In genomic region chr2:101533611-101534601, GRCh38 we compare ENCODE assay signal across 12 cellular contexts. TPM values are rescaled to one million over a fixed set of nuclear protein-coding genes. Genes with fewer than 3 reads are reported as not detected.
DNase-seq lines count a peak whose midpoint lies in the region; ATAC-seq, FAIRE-seq and TF ChIP-seq lines count a peak whose summit lies in the region.
"Had no signal": no experiment of that assay in that cellular context is flagged by ENCODE, and none has a peak within 500 bp of the region (broad histone marks: within the 10 kb centered on the region; RNA-seq: fewer than 3 reads in every experiment).

No MANE protein-coding gene starts in this region.

- H2AFZ ChIP-seq in neuron (ENCODE audit: low read depth, low read length), result peak overlapping the region; percentile 46

- H3K9me3 ChIP-seq in neuron (ENCODE audit: low read length), result no peaks in the 10 kb centered on the region
- no peaks in the 10 kb centered on the region for H3K9me3 ChIP-seq in CD8-positive, alpha-beta T cell (ENCODE audit: low read length)

- FAIRE-seq in frontal cortex (lab: Jason Lieb, UNC), result peak; percentile 89

- BruUV-seq in Calu3 (replicated peaks; lab: Mats Ljungman, UMichigan), result no TSS peak

- H3K27ac Mint-ChIP-seq in CD8-positive, alpha-beta T cell, result no peak overlapping the region
- H3K27ac Mint-ChIP-seq in Calu3 (ENCODE audit: unreplicated experiment), result no peak overlapping the region

- no peak overlapping the region for H3K4me3 Mint-ChIP-seq in CD8-positive, alpha-beta T cell
- no peak overlapping the region for H3K4me3 Mint-ChIP-seq in Calu3 (ENCODE audit: low read depth, unreplicated experiment)

- H3K36me3 Mint-ChIP-seq in CD8-positive, alpha-beta T cell, result no peaks in the 10 kb centered on the region
- H3K36me3 Mint-ChIP-seq in Calu3 (ENCODE audit: insufficient read depth, unreplicated experiment), result no peaks in the 10 kb centered on the region

- H3K27me3 Mint-ChIP-seq in CD8-positive, alpha-beta T cell (ENCODE audit: low read depth), result no peaks in the 10 kb centered on the region
- H3K27me3 Mint-ChIP-seq in Calu3 (ENCODE audit: unreplicated experiment), result no peaks in the 10 kb centered on the region

- CTCF ChIA-PET in CD8-positive, alpha-beta T cell (lab: Charles Lee), result interaction anchor here (1.2 kb wide), 1 partner anchor 297 kb away, joined by 3 read pairs; no protein-coding TSS in a partner anchor
- CTCF ChIA-PET in Calu3 (lab: Charles Lee), result interaction anchor here (0.6 kb wide), 1 partner anchor 303 kb away, joined by 3 read pairs; no protein-coding TSS in a partner anchor

- H3K4me1 ChIP-seq in neuron (ENCODE audit: insufficient read depth, low read length), result peaks cover 9% of the 10 kb centered on the region
- no peaks in the 10 kb centered on the region for H3K4me1 ChIP-seq in CD8-positive, alpha-beta T cell (ENCODE audit: insufficient read depth, low read length)

- H3K4me1 Mint-ChIP-seq in CD8-positive, alpha-beta T cell (ENCODE audit: low read depth), result no peaks in the 10 kb centered on the region
- H3K4me1 Mint-ChIP-seq in Calu3 (ENCODE audit: low read depth, unreplicated experiment), result no peaks in the 10 kb centered on the region

- intact Hi-C loops in CD8-positive, alpha-beta T cell (cut with DNase I, micrococcal nuclease), result no loop called here
- intact Hi-C loops in Calu3 (cut with micrococcal nuclease; ENCODE audit: unreplicated experiment), result no loop called here

- H3K36me3 ChIP-seq in neuron (ENCODE audit: insufficient read depth, low read length) (no peaks in the 10 kb centered on the region), brain microvascular endothelial cell (replicated peaks) (no peaks in the 10 kb centered on the region)
- no peaks in the 10 kb centered on the region for H3K36me3 ChIP-seq in CD8-positive, alpha-beta T cell (ENCODE audit: insufficient read depth, low read length)
- H3K36me3 ChIP-seq: BLaER1 treated with 17β-estradiol and CSF1 and Interleukin-3, amounts not matched to agents 10 nM and 100 nM had no signal

- TF ChIP-seq CTCF in CD8-positive, alpha-beta T cell (IDR thresholded peaks at IDR 0.05), result no peak
- TF ChIP-seq CTCF in brain microvascular endothelial cell (IDR thresholded peaks at IDR 0.05; ENCODE audit: low read depth, low read length, missing control alignments), result no peak
- TF ChIP-seq CTCF in Calu3 (IDR thresholded peaks at IDR 0.05; ENCODE audit: unreplicated experiment), result no peak

- H3K27me3 ChIP-seq in neuron (ENCODE audit: insufficient read depth, low read length) (no peaks in the 10 kb centered on the region), brain microvascular endothelial cell (replicated peaks) (no peaks in the 10 kb centered on the region)
- H3K27me3 ChIP-seq in CD8-positive, alpha-beta T cell (ENCODE audit: insufficient read depth, low read length), result no peaks in the 10 kb centered on the region
- H3K27me3 ChIP-seq: BLaER1 treated with 17β-estradiol and CSF1 and Interleukin-3, amounts not matched to agents 10 nM and 100 nM had no signal

- H3K27ac ChIP-seq in CD8-positive, alpha-beta T cell (ENCODE audit: low read depth, low read length), result no peak overlapping the region
- no peak overlapping the region for H3K27ac ChIP-seq in brain microvascular endothelial cell
- H3K27ac ChIP-seq: BLaER1 treated with 17β-estradiol and CSF1 and Interleukin-3, amounts not matched to agents 10 nM and 100 nM; KMS-11 had no signal

- POLR2A ChIA-PET in CD8-positive, alpha-beta T cell (lab: Charles Lee), result interaction anchor here (0.6 kb wide), 1 partner anchor 54 kb away, joined by 3 read pairs; no protein-coding TSS in a partner anchor

- in situ Hi-C loops in brain microvascular endothelial cell (cut with HindIII; ENCODE audit: low pct_ligation_motif_present, low sequenced_read_pairs), result no loop called here

- no peak for ATAC-seq in CD8-positive, alpha-beta T cell

- H3K9me3 Mint-ChIP-seq in CD8-positive, alpha-beta T cell, result no peaks in the 10 kb centered on the region
- H3K9me3 Mint-ChIP-seq in Calu3 (ENCODE audit: low read depth, unreplicated experiment), result no peaks in the 10 kb centered on the region

- peak; percentile 15 for DNase-seq in CMK (ENCODE audit: low read depth)
- peak; percentile 67 for DNase-seq in SKM-1 treated with dmso at 0.1 percent for 144 hours (lab: John Stamatoyannopoulos, UW; ENCODE audit: unreplicated experiment)
- peak; percentile 23 to 24 for DNase-seq in frontal cortex (ENCODE audit: low spot score in 2 of 2)
- DNase-seq in activated T-cell treated with anti-CD3 and anti-CD28 coated beads, Interleukin-2, amount 50 U/mL, for 48 hours, result no peak
- no peak for DNase-seq in CD8-positive, alpha-beta T cell
- DNase-seq in brain microvascular endothelial cell, result no peak
- no peak for DNase-seq in Calu3
- DNase-seq: effector CD4-positive, alpha-beta T cell; RPMI8226 had no signal

- H3K4me3 ChIP-seq in neuron (ENCODE audit: low read length), result no peak overlapping the region
- no peak overlapping the region for H3K4me3 ChIP-seq in CD8-positive, alpha-beta T cell (ENCODE audit: low read depth, low read length)
- H3K4me3 ChIP-seq in brain microvascular endothelial cell (ENCODE audit: low read depth, low read length), result no peak overlapping the region
- H3K4me3 ChIP-seq: BLaER1 treated with 17β-estradiol and CSF1 and Interleukin-3, amounts not matched to agents 10 nM and 100 nM had no signal

RNA-seq across cellular contexts. Expression of gene RFX8, which starts 59.0 kb away (rescaled TPM):
- total RNA-seq in frontal cortex (0.41 TPM), Calu3 (2022) (not detected in 2 replicates)
- not detected for total RNA-seq in CD8-positive, alpha-beta T cell

Comparison
In these comparisons a context has a peak if more than half of its experiments do, and no peak if none do; other contexts are left out.
1. DNase-seq: peak in CMK (single experiment), SKM-1 treated with dmso at 0.1 percent for 144 hours (single experiment) and frontal cortex (2 of 2); none in activated T-cell treated with anti-CD3 and anti-CD28 coated beads, Interleukin-2, amount 50 U/mL, for 48 hours (0 of 2), CD8-positive, alpha-beta T cell (0 of 7), brain microvascular endothelial cell (single experiment) and Calu3 (single experiment).